12 cellular contexts compared by ENCODE assay signal in the genomic region with DNA sequence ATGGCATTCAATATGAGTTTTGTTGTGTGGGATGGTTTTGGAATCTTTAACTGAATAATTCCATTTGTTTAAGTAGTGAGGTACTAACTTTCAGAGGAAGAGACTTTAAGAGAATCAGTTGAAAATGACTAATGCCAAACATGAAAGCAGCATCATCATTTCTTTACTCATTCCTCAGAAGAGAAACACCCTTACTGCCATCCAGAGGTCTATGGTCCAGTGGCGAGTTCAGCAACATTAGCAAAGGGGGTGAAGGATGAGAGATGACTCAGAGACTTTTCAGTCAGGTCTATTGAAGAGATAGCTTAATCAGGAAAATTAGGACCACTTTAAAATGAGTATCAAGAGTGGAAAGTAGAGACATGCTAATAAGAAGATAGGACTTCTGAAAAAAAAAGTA.
A peak's percentile ranks its signal among the peaks of the same experiment; 100 is the strongest.
DNase-seq lines count a peak whose midpoint lies in the region; ATAC-seq and TF ChIP-seq lines count a peak whose summit lies in the region.
"Had no signal": no experiment of that assay in that cellular context is flagged by ENCODE, and none has a peak within 500 bp of the region (broad histone marks: within the 10 kb centered on the region; RNA-seq: fewer than 3 reads in every experiment).

No MANE protein-coding gene starts in this region.

- peak; percentile 44 for ATAC-seq in GM19468 (IDR thresholded peaks at IDR 0.05; ENCODE audit: extremely low read depth, unreplicated experiment)
- ATAC-seq in HG03108 (IDR thresholded peaks at IDR 0.05; ENCODE audit: unreplicated experiment) = peak; percentile 51
- ATAC-seq: body of pancreas had no signal

- intact Hi-C loops in posterior cingulate gyrus (cut with DNase I) = no loop called here

- TF ChIP-seq CTCF in cardiac fibroblast (IDR thresholded peaks at IDR 0.05; ENCODE audit: low read depth, low read length) = no peak

- no peak overlapping the region for H3K4me3 ChIP-seq in cardiac fibroblast (replicated peaks in 1 of 2; ENCODE audit: low read depth in 2 of 2, low read length in 2 of 2)
- H3K4me3 ChIP-seq: BLaER1, body of pancreas had no signal

- peak; percentile 9 for DNase-seq in EH (ENCODE audit: low read depth)
- DNase-seq in cardiac fibroblast (ENCODE audit: low read depth in 2 of 2) = peak; percentile 0 to 72
- DNase-seq in posterior cingulate gyrus = no peak
- DNase-seq in stimulated activated CD4-positive, alpha-beta T cell treated with anti-CD3 and anti-CD28 coated beads, Interleukin-15, amount 100 ng/mL, for 24 hours = no peak
- no peak for DNase-seq in epidermal melanocyte (ENCODE audit: insufficient read length, low spot score)
- no peak for DNase-seq in DMS79 (lab: John Stamatoyannopoulos, UW)
- DNase-seq: activated CD8-positive, alpha-beta memory T cell treated with anti-CD3 and anti-CD28 coated beads, Interleukin-2, amount 50 U/mL, for 4 hours; body of pancreas; NCI-H526 had no signal

Comparison
In these comparisons a context has a peak if more than half of its experiments do, and no peak if none do; other contexts are left out.
1. DNase-seq: peak in EH (single experiment) and cardiac fibroblast (2 of 2); none in posterior cingulate gyrus (0 of 10), stimulated activated CD4-positive, alpha-beta T cell treated with anti-CD3 and anti-CD28 coated beads, Interleukin-15, amount 100 ng/mL, for 24 hours (single experiment), epidermal melanocyte (single experiment) and DMS79 (single experiment).